7 cellular contexts compared by ENCODE assay signal in genomic region chr7:102616507-102617125, GRCh38. TPM values are rescaled to one million over a fixed set of nuclear protein-coding genes. Genes with fewer than 3 reads are reported as not detected.
DNase-seq lines count a peak whose midpoint lies in the region; ATAC-seq and TF ChIP-seq lines count a peak whose summit lies in the region.
"Not testable (repeated sequence)": the region's sequence is repeated elsewhere in the genome, so short reads cannot be mapped to it uniquely, and the experiment has no call there.

Gene RASA4 (minus strand): TSS chr7:102616756. CDS start chr7:102616689, 67 bp downstream.

- dilution Hi-C loops in IMR-90 (cut with HindIII; ENCODE audit: low sequenced_read_pairs, unreplicated experiment) = not testable (repeated sequence)

- H3K9ac ChIP-seq in IMR-90 (ENCODE audit: low read depth, low read length) = peak within 1 kb of the TSS; percentile 70; the same call in 1 of the 2 replicates

- H3K27ac Mint-ChIP-seq in activated CD4-positive, alpha-beta T cell treated with anti-CD3 and anti-CD28 coated beads, Interleukin-2, amount 10 ng/mL, durations not matched to agents 24 days and 14 days; immature natural killer cell: not testable (repeated sequence)

- H2BK15ac ChIP-seq in IMR-90 (ENCODE audit: low read depth, low read length) = not testable (repeated sequence)

- not testable (repeated sequence) for H3K18ac ChIP-seq in IMR-90 (ENCODE audit: low read depth, low read length)

- not testable (repeated sequence) for TF ChIP-seq RAD21 in IMR-90 (IDR thresholded peaks at IDR 0.05; ENCODE audit: low read length)

- H3K14ac ChIP-seq in IMR-90 (replicated peaks; ENCODE audit: low read depth, low read length) = not testable (repeated sequence)

- not testable (repeated sequence) for H3K4ac ChIP-seq in IMR-90 (ENCODE audit: low read depth, low read length)

- H3K36me3 Mint-ChIP-seq in activated CD4-positive, alpha-beta T cell treated with anti-CD3 and anti-CD28 coated beads, Interleukin-2, amount 10 ng/mL, durations not matched to agents 24 days and 14 days (ENCODE audit: low read depth); immature natural killer cell: not testable (repeated sequence)

- H3K36me3 ChIP-seq in IMR-90 (ENCODE audit: control insufficient read depth, insufficient read depth, low read length) = not testable (repeated sequence)

- H3K4me3 Mint-ChIP-seq in activated CD4-positive, alpha-beta T cell treated with anti-CD3 and anti-CD28 coated beads, Interleukin-2, amount 10 ng/mL, durations not matched to agents 24 days and 14 days = not testable (repeated sequence)
- peak within 1 kb of the TSS; percentile 35 to 68 (median 54) for H3K4me3 Mint-ChIP-seq in immature natural killer cell

- not testable (repeated sequence) for H2BK120ac ChIP-seq in IMR-90 (ENCODE audit: low read depth, low read length)

- not testable (repeated sequence) for H4K91ac ChIP-seq in IMR-90 (ENCODE audit: insufficient read depth, low read depth, low read length)

- H2AFZ ChIP-seq in IMR-90 (replicated peaks; ENCODE audit: low read length, poor library complexity) = not testable (repeated sequence)

- peak within 1 kb of the TSS; percentile 50; the same call in 1 of the 2 replicates for H3K4me2 ChIP-seq in IMR-90 (ENCODE audit: low read depth, low read length)

- H2BK5ac ChIP-seq in IMR-90 (ENCODE audit: low read depth, low read length, poor library complexity, severe bottlenecking) = not testable (repeated sequence)

- H3K9me1 ChIP-seq in IMR-90 (ENCODE audit: insufficient read depth, low read length) = not testable (repeated sequence)

- H3K56ac ChIP-seq in IMR-90 (ENCODE audit: extremely low read depth, insufficient read depth, low read length) = not testable (repeated sequence)

- H3K4me3 ChIP-seq in IMR-90 (ENCODE audit: insufficient read depth, low read depth, low read length) = peak within 1 kb of the TSS; percentile 53; the same call in 1 of the 2 replicates

- intact Hi-C loops in IMR-90 (cut with micrococcal nuclease); activated CD4-positive, alpha-beta T cell treated with anti-CD3 and anti-CD28 coated beads, Interleukin-2, amount 10 ng/mL, durations not matched to agents 24 days and 14 days (cut with micrococcal nuclease): not testable (repeated sequence)

- TF ChIP-seq POLR2A in IMR-90 (IDR thresholded peaks at IDR 0.05; ENCODE audit: low read depth, low read length) = not testable (repeated sequence)

- not testable (repeated sequence) for H3K9me3 ChIP-seq in IMR-90 (ENCODE audit: control insufficient read depth, insufficient read depth, low read length)

- H3K27me3 ChIP-seq in IMR-90 (ENCODE audit: control insufficient read depth, insufficient read depth, low read length) = not testable (repeated sequence)

- H4K20me1 ChIP-seq in IMR-90 (ENCODE audit: insufficient read depth, low read length) = not testable (repeated sequence)

- POLR2A ChIA-PET in IMR-90 (lab: Charles Lee; ENCODE audit: unreplicated experiment) = not testable (repeated sequence)

- DNase-seq in IMR-90; cerebellum (ENCODE audit: low spot score): not testable (repeated sequence)
- DNase-seq in activated CD4-positive, alpha-beta T cell treated with anti-CD3 and anti-CD28 coated beads, Interleukin-2, amount 10 ng/mL, durations not matched to agents 24 days and 14 days = peak; percentile 87
- peak; percentile 39 to 46 (median 40) for DNase-seq in immature natural killer cell
- peak; percentile 23 for DNase-seq in putamen (ENCODE audit: low spot score)

- not testable (repeated sequence) for H3K79me1 ChIP-seq in IMR-90 (ENCODE audit: low read depth in 1 of 2, low read length in 2 of 2)

- not testable (repeated sequence) for H2AK9ac ChIP-seq in IMR-90 (replicated peaks; ENCODE audit: low read depth, low read length, poor library complexity)

- in situ Hi-C loops in IMR-90 (cut with MboI; ENCODE audit: low sequenced_read_pairs) = not testable (repeated sequence)

- H3K9me3 Mint-ChIP-seq in activated CD4-positive, alpha-beta T cell treated with anti-CD3 and anti-CD28 coated beads, Interleukin-2, amount 10 ng/mL, durations not matched to agents 24 days and 14 days; immature natural killer cell: not testable (repeated sequence)

- H4K8ac ChIP-seq in IMR-90 (ENCODE audit: low read depth in 2 of 2, low read length in 2 of 2) = not testable (repeated sequence)

- not testable (repeated sequence) for H2BK20ac ChIP-seq in IMR-90 (ENCODE audit: low read depth, low read length)

- H3K23ac ChIP-seq in IMR-90 (ENCODE audit: low read depth, low read length) = not testable (repeated sequence)

- not testable (repeated sequence) for H3K4me1 Mint-ChIP-seq in activated CD4-positive, alpha-beta T cell treated with anti-CD3 and anti-CD28 coated beads, Interleukin-2, amount 10 ng/mL, durations not matched to agents 24 days and 14 days; immature natural killer cell

- H3K27me3 Mint-ChIP-seq in activated CD4-positive, alpha-beta T cell treated with anti-CD3 and anti-CD28 coated beads, Interleukin-2, amount 10 ng/mL, durations not matched to agents 24 days and 14 days; immature natural killer cell (ENCODE audit: low read depth in 3 of 3): not testable (repeated sequence)

- ATAC-seq in GM18858 (IDR thresholded peaks at IDR 0.05; ENCODE audit: unreplicated experiment) (peak; percentile 32), HG02610 (IDR thresholded peaks at IDR 0.05; ENCODE audit: unreplicated experiment) (peak; percentile 74), IMR-90 (ENCODE audit: low read depth) (peak; percentile 99)

- not testable (repeated sequence) for H4K5ac ChIP-seq in IMR-90 (ENCODE audit: low read depth, low read length)

- H3K27ac ChIP-seq in IMR-90 (ENCODE audit: insufficient read depth, low read length) = not testable (repeated sequence)

- H3K4me1 ChIP-seq in IMR-90 (ENCODE audit: control insufficient read depth, insufficient read depth, low read length) = not testable (repeated sequence)

- CTCF ChIA-PET in IMR-90 (lab: Yijun Ruan, JAX) = not testable (repeated sequence)

- H2AK5ac ChIP-seq in IMR-90 (ENCODE audit: low read depth, low read length) = not testable (repeated sequence)

- not testable (repeated sequence) for TF ChIP-seq CTCF in IMR-90 (conservative IDR thresholded peaks at IDR 0.05; ENCODE audit: low read depth, low read length)

- no CpG with 5 or more reads among the region's 62 CpGs for WGBS in IMR-90 (ENCODE audit: extremely low coverage in 2 of 2, insufficient read length in 1 of 2), 2 experiments

- BruUV-seq in IMR-90 (replicated peaks; lab: Mats Ljungman, UMichigan) = not testable (repeated sequence)

RNA-seq across cellular contexts. Expression of gene RASA4, which starts in this region (rescaled TPM):
- 3.3 and 3.8 TPM in 2 replicates for total RNA-seq in IMR-90 (2012; rRNA removed)
- 18.6 and 21.4 TPM in 2 replicates for polyA plus RNA-seq in IMR-90 (2012; rRNA removed)
- 10.2 and 16.0 TPM in 2 replicates for polyA plus RNA-seq in IMR-90 (2012; cell fraction: cytosol; rRNA removed)
- 64.1 and 134 TPM in 2 replicates for polyA plus RNA-seq in IMR-90 (2012; cell fraction: nucleus; rRNA removed; ENCODE audit: low replicate concordance)
- total RNA-seq in activated CD4-positive, alpha-beta T cell treated with anti-CD3 and anti-CD28 coated beads, Interleukin-2, amount 10 ng/mL, durations not matched to agents 24 days and 14 days = 52.8 and 54.1 TPM in 2 replicates
- total RNA-seq in cerebellum = 139 TPM
- 1 to 10 TPM; 3.2 to 6.1 (median 5.0) TPM for polyA plus RNA-seq in immature natural killer cell

Comparison
In these comparisons a context has a peak if more than half of its experiments do, and no peak if none do; other contexts are left out.
1. RNA of gene RASA4 (total RNA-seq): 139 TPM in cerebellum (single experiment) and 52.8 to 54.1 TPM in activated CD4-positive, alpha-beta T cell treated with anti-CD3 and anti-CD28 coated beads, Interleukin-2, amount 10 ng/mL, durations not matched to agents 24 days and 14 days; 3.3 to 3.8 TPM in IMR-90; every median in the first group is over 10 times any median in the second.
2. ATAC-seq: peak in every context shown above with its lines; median percentile 99 in IMR-90; 74 in HG02610; 32 in GM18858.